15 cellular contexts compared by ENCODE assay signal in the genomic region with DNA sequence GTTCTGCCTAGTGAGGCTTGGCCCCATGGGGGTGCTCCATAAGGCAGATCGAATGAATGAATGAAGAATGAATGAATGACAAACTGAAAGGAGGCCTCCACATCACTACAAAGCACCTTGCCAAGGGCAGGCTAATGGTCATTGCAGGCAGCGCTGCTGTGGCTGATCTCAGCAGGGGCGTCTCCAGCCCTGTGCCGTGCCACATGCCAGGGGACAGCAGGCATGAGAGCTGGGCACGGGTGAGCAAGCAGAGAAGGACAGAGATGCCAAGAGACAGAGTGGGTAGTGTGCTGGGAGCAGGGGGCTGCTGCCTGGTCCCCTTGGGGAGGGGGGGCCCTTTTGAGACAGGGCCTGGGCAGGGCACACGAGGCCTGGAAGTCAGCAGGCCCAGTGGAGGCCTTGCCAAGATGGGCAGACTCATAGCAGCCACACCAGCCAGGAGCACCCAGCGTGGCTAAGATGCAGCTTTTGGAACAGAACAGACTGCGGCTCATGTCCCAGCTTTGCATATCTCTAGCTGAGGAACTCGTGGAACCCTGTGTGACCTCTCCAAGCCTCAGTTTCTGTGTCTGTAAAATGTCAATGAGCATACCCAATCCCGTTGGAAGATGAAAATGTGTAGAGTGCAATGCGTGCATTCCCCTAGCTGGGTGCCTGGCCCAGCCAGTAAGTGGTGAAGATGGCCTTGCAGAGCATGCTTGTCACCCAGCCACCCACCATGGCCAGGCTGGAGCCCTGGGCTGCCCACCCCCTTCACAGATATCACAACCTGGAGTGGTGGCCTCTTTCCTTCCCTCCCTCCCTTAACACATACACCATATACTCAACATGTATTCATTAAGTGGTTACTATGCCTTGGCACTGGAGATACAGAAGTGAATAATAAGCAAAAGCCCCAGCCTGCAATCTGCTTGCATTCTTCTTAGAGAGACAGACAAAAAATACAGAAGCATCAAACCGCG.
DNase-seq lines count a peak whose midpoint lies in the region; ATAC-seq and TF ChIP-seq lines count a peak whose summit lies in the region.
"Had no signal": no experiment of that assay in that cellular context is flagged by ENCODE, and none has a peak within 500 bp of the region (broad histone marks: within the 10 kb centered on the region; RNA-seq: fewer than 3 reads in every experiment).

No MANE protein-coding gene starts in this region.

- H3K27me3 Mint-ChIP-seq in GM23338 (ENCODE audit: insufficient read depth, low read depth, poor library complexity), result peaks cover 5% of the 10 kb centered on the region

- no peak overlapping the region for H4K8ac ChIP-seq in mesendoderm (ENCODE audit: low read depth, low read length)

- H3K79me2 ChIP-seq in GM23338 (replicated peaks; ENCODE audit: insufficient read depth) (no peaks in the 10 kb centered on the region), mesendoderm (ENCODE audit: control insufficient read depth, insufficient read depth, low read length) (no peaks in the 10 kb centered on the region)

- H3K4me3 Mint-ChIP-seq in GM23338, result no peak overlapping the region
- H3K4me3 Mint-ChIP-seq in stimulated activated effector memory CD8-positive, alpha-beta T cell treated with anti-CD3 and anti-CD28 coated beads, Interleukin-12 subunit alpha, Interleukin-12 subunit beta, amount 100 ng/mL, for 72 hours, result no peak overlapping the region

- no peak overlapping the region for H3K23ac ChIP-seq in mesendoderm (ENCODE audit: low read length)

- no CpG with 5 or more reads among the region's 13 CpGs for WGBS in mesendoderm (ENCODE audit: extremely low coverage, insufficient coverage, low lambda C conversion rate)

- no peaks in the 10 kb centered on the region for H4K20me1 ChIP-seq in GM23338 (replicated peaks; ENCODE audit: insufficient read depth)

- no peak overlapping the region for H3K4me3 ChIP-seq in GM23338
- H3K4me3 ChIP-seq in coronary artery, result no peak overlapping the region
- no peak overlapping the region for H3K4me3 ChIP-seq in mesendoderm (ENCODE audit: low read length)
- H3K4me3 ChIP-seq: MG63, PC-9 had no signal

- no peak overlapping the region for H3K4me2 ChIP-seq in GM23338
- H3K4me2 ChIP-seq in mesendoderm (ENCODE audit: low read length), result no peak overlapping the region
- H3K4me2 ChIP-seq: PC-9 had no signal

- H2BK120ac ChIP-seq in mesendoderm (ENCODE audit: low read depth, low read length), result no peak overlapping the region

- no peak overlapping the region for H3K4ac ChIP-seq in mesendoderm (ENCODE audit: low read depth, low read length)

- no peaks in the 10 kb centered on the region for H3K36me3 Mint-ChIP-seq in GM23338 (ENCODE audit: low read depth)
- H3K36me3 Mint-ChIP-seq in stimulated activated effector memory CD8-positive, alpha-beta T cell treated with anti-CD3 and anti-CD28 coated beads, Interleukin-12 subunit alpha, Interleukin-12 subunit beta, amount 100 ng/mL, for 72 hours, result no peaks in the 10 kb centered on the region

- no peaks in the 10 kb centered on the region for H3K4me1 ChIP-seq in GM23338 (ENCODE audit: insufficient read depth)
- H3K4me1 ChIP-seq in mesendoderm (ENCODE audit: control insufficient read depth, low read depth, low read length), result peaks cover 3% of the 10 kb centered on the region

- peaks cover 4% of the 10 kb centered on the region; the same call in 1 of the 3 replicates for H3K9me3 Mint-ChIP-seq in GM23338
- no peaks in the 10 kb centered on the region for H3K9me3 Mint-ChIP-seq in stimulated activated effector memory CD8-positive, alpha-beta T cell treated with anti-CD3 and anti-CD28 coated beads, Interleukin-12 subunit alpha, Interleukin-12 subunit beta, amount 100 ng/mL, for 72 hours

- no peak overlapping the region for H3K27ac ChIP-seq in GM23338 (ENCODE audit: low read depth)
- H3K27ac ChIP-seq in coronary artery, result no peak overlapping the region
- no peak overlapping the region for H3K27ac ChIP-seq in mesendoderm (ENCODE audit: low read depth, low read length)
- H3K27ac ChIP-seq: PC-9 had no signal

- DNase-seq in GM23338 (ENCODE audit: low spot score) (no peak), coronary artery (ENCODE audit: low spot score) (peak; percentile 52), mesendoderm (no peak), NK-92 (lab: John Stamatoyannopoulos, UW; ENCODE audit: unreplicated experiment) (no peak), SIG-M5 treated with dmso at 0.1 percent for 504 hours (lab: John Stamatoyannopoulos, UW; ENCODE audit: unreplicated experiment) (no peak)
- no peak for DNase-seq in stimulated activated effector memory CD8-positive, alpha-beta T cell treated with anti-CD3 and anti-CD28 coated beads, Interleukin-12 subunit alpha, Interleukin-12 subunit beta, amount 100 ng/mL, for 72 hours (ENCODE audit: low spot score in 2 of 2)
- DNase-seq: DMS 273 treated with DMSO at 0.1 percent for 48 hours, GF-D8, Karpas-422, MG63, NCI-H1105, NCI-H1694, NCI-H510A treated with DMSO at 0.1 percent for 48 hours, PC-9 had no signal

- H3K56ac ChIP-seq in mesendoderm (ENCODE audit: low read length), result peak overlapping the region; percentile 49

- no peak overlapping the region for H2BK5ac ChIP-seq in mesendoderm (ENCODE audit: low read length)

- no peaks in the 10 kb centered on the region for H3F3A ChIP-seq in GM23338 (replicated peaks; ENCODE audit: low read depth)

- H3K36me3 ChIP-seq in GM23338 (ENCODE audit: insufficient read depth) (no peaks in the 10 kb centered on the region), mesendoderm (ENCODE audit: control insufficient read depth, insufficient read depth, low read length) (no peaks in the 10 kb centered on the region)
- H3K36me3 ChIP-seq: MG63 had no signal

- peak overlapping the region; percentile 7; the same call in 1 of the 2 replicates for H3K27ac Mint-ChIP-seq in GM23338
- no peak overlapping the region for H3K27ac Mint-ChIP-seq in stimulated activated effector memory CD8-positive, alpha-beta T cell treated with anti-CD3 and anti-CD28 coated beads, Interleukin-12 subunit alpha, Interleukin-12 subunit beta, amount 100 ng/mL, for 72 hours

- H3K18ac ChIP-seq in mesendoderm (ENCODE audit: low read length), result no peak overlapping the region

- H2AFZ ChIP-seq in GM23338, result peak overlapping the region; percentile 57; the same call in 1 of the 2 replicates
- H2AFZ ChIP-seq: PC-9 had no signal

- no peak overlapping the region for H3K9ac ChIP-seq in mesendoderm (ENCODE audit: low read length)

- H2BK15ac ChIP-seq in mesendoderm (replicated peaks; ENCODE audit: low read depth), result no peak overlapping the region

- TF ChIP-seq CTCF in GM23338 (conservative IDR thresholded peaks at IDR 0.05; ENCODE audit: low read depth in 2 of 2) (no peak), coronary artery (IDR thresholded peaks at IDR 0.05) (no peak)

- no peaks in the 10 kb centered on the region for H3K9me2 ChIP-seq in GM23338 (ENCODE audit: insufficient read depth)

- H4K5ac ChIP-seq in mesendoderm (ENCODE audit: low read length), result no peak overlapping the region

- H3K27me3 ChIP-seq in GM23338 (ENCODE audit: insufficient read depth), result no peaks in the 10 kb centered on the region
- H3K27me3 ChIP-seq in mesendoderm (ENCODE audit: insufficient read depth, low read length, poor library complexity), result no peaks in the 10 kb centered on the region
- H3K27me3 ChIP-seq: MG63 had no signal

- no peak overlapping the region for H2AK5ac ChIP-seq in mesendoderm (ENCODE audit: low read length)

- H3K4me1 Mint-ChIP-seq in GM23338, result peaks cover 9% of the 10 kb centered on the region
- no peaks in the 10 kb centered on the region for H3K4me1 Mint-ChIP-seq in stimulated activated effector memory CD8-positive, alpha-beta T cell treated with anti-CD3 and anti-CD28 coated beads, Interleukin-12 subunit alpha, Interleukin-12 subunit beta, amount 100 ng/mL, for 72 hours

- H3K79me1 ChIP-seq in mesendoderm (ENCODE audit: low read length), result no peaks in the 10 kb centered on the region

- ATAC-seq in GM23338 (no peak), GM19324 (IDR thresholded peaks at IDR 0.05; ENCODE audit: low FRiP score, unreplicated experiment) (no peak)
- ATAC-seq in stimulated activated effector memory CD8-positive, alpha-beta T cell treated with anti-CD3 and anti-CD28 coated beads, Interleukin-12 subunit alpha, Interleukin-12 subunit beta, amount 100 ng/mL, for 72 hours, result peak; percentile 34

TF ChIP-seq in GM23338, 12 proteins besides CTCF, POLR2A, EP300 and RAD21 (continues in another document):
- TF ChIP-seq POLR2AphosphoS5 (IDR thresholded peaks at IDR 0.05; ENCODE audit: low read depth), result no peak
- no peak for TF ChIP-seq EZH2 (IDR thresholded peaks at IDR 0.05; ENCODE audit: low read depth, unreplicated experiment)
